ENCODE assay signal across 8 cellular contexts in the genomic region with DNA sequence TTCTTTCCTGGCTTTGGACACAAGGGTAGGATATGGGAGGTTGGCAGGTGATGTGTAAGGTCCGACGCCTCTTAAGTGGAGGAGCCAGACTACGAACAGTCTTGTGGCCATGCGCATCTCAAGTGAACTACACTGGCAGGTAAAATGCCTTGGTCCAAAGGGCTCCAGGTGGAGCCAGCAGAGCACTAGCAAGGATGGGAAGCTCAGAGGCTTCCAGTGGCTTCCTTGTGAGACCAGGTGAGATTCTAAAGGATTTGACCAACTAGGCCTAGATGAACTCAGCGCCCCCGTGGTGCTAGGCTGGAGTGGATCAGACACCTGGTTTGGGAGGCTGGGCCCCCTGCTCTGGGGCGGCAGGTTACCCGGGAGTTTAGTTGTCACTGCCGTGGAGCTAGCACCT. TPM values are rescaled to one million over a fixed set of nuclear protein-coding genes. Genes with fewer than 3 reads are reported as not detected.
A peak's percentile ranks its signal among the peaks of the same experiment; 100 is the strongest.
DNase-seq lines count a peak whose midpoint lies in the region; ATAC-seq and TF ChIP-seq lines count a peak whose summit lies in the region.

No MANE protein-coding gene starts in this region.

- peak overlapping the region; percentile 100 for H3K4me3 ChIP-seq in DOHH2 (ENCODE audit: low read length)
- H3K4me3 ChIP-seq in Panc1 (ENCODE audit: low read depth in 2 of 2, low read length in 2 of 2), result peak overlapping the region; percentile 99
- H3K4me3 ChIP-seq in parathyroid adenoma (ENCODE audit: low read depth, low read length), result peak overlapping the region; percentile 94

- peaks cover 63% of the 10 kb centered on the region for H3K36me3 ChIP-seq in DOHH2 (ENCODE audit: control insufficient read depth, low read length)
- H3K36me3 ChIP-seq in Panc1 (ENCODE audit: control insufficient read depth, insufficient read depth, low read length), result peaks cover 11% of the 10 kb centered on the region
- H3K36me3 ChIP-seq in parathyroid adenoma (ENCODE audit: control insufficient read depth, insufficient read depth, low read length), result no peaks in the 10 kb centered on the region

- H3K27me3 ChIP-seq in DOHH2 (ENCODE audit: control insufficient read depth, low read length) (no peaks in the 10 kb centered on the region), Panc1 (ENCODE audit: control insufficient read depth, insufficient read depth, low read length) (no peaks in the 10 kb centered on the region), parathyroid adenoma (ENCODE audit: control insufficient read depth, insufficient read depth, low read length) (no peaks in the 10 kb centered on the region)

- DNase-seq in Panc1 (ENCODE audit: low read depth, low spot score) (no peak), epithelial cell of prostate (ENCODE audit: low read depth, low spot score) (no peak), SW480 (ENCODE audit: low spot score) (no peak)

- H3K9me3 ChIP-seq in DOHH2 (ENCODE audit: control insufficient read depth, insufficient read depth, low read length) (no peaks in the 10 kb centered on the region), Panc1 (ENCODE audit: control insufficient read depth, insufficient read depth, low read depth, low read length) (no peaks in the 10 kb centered on the region), parathyroid adenoma (ENCODE audit: control insufficient read depth, low read length) (no peaks in the 10 kb centered on the region)

- intact Hi-C loops in Panc1 (cut with micrococcal nuclease; ENCODE audit: unreplicated experiment), result no loop called here

- no peak for TF ChIP-seq CTCF in DOHH2 (IDR thresholded peaks at IDR 0.05; ENCODE audit: low read depth, low read length, poor library complexity, severe bottlenecking)
- no peak for TF ChIP-seq CTCF in Panc1 (IDR thresholded peaks at IDR 0.05)
- no peak for TF ChIP-seq CTCF in parathyroid adenoma (IDR thresholded peaks at IDR 0.05)

- POLR2A ChIA-PET in Panc1 (lab: Charles Lee), result no interaction called here

- H3K27ac ChIP-seq in DOHH2 (ENCODE audit: low read depth, low read length) (peak overlapping the region; percentile 54), Panc1 (ENCODE audit: low read length) (peak overlapping the region; percentile 96), epithelial cell of prostate (peak overlapping the region; percentile 94), parathyroid adenoma (peak overlapping the region; percentile 84)

- in situ Hi-C loops in Panc1 (cut with HindIII; ENCODE audit: low pct_unique_long_range_greater_than_20kb, low sequenced_read_pairs), result no loop called here

- H3K9me2 ChIP-seq in DOHH2 (replicated peaks; ENCODE audit: control insufficient read depth, low read length), result no peaks in the 10 kb centered on the region

- H3K4me2 ChIP-seq in DOHH2 (ENCODE audit: low read length) (peak overlapping the region; percentile 94), parathyroid adenoma (ENCODE audit: low read length) (peak overlapping the region; percentile 73)

- CTCF ChIA-PET in Panc1 (lab: Charles Lee), result no interaction called here

- peaks cover 43% of the 10 kb centered on the region for H3F3A ChIP-seq in DOHH2 (ENCODE audit: control insufficient read depth, insufficient read depth)

- H3K79me2 ChIP-seq in DOHH2 (ENCODE audit: control insufficient read depth, low read length) (peaks cover 55% of the 10 kb centered on the region), parathyroid adenoma (no peaks in the 10 kb centered on the region)

- H4K20me1 ChIP-seq in DOHH2 (ENCODE audit: control insufficient read depth, insufficient read depth, low read depth, low read length), result peaks cover 10% of the 10 kb centered on the region

- no peak overlapping the region for H3K9ac ChIP-seq in parathyroid adenoma

- TSS peak; percentile 89 for BruUV-seq in Panc1 (replicated peaks; lab: Mats Ljungman, UMichigan)

- H2AFZ ChIP-seq in parathyroid adenoma, result no peak overlapping the region

- H3K4me1 ChIP-seq in DOHH2 (ENCODE audit: control insufficient read depth, low read length), result peaks cover 35% of the 10 kb centered on the region
- H3K4me1 ChIP-seq in Panc1 (ENCODE audit: control insufficient read depth, insufficient read depth, low read length), result peaks cover 12% of the 10 kb centered on the region
- H3K4me1 ChIP-seq in parathyroid adenoma, result peaks cover 3% of the 10 kb centered on the region

- ATAC-seq in Panc1 (no peak), HG03571 (IDR thresholded peaks at IDR 0.05; ENCODE audit: unreplicated experiment) (no peak), HG03025 (IDR thresholded peaks at IDR 0.05; ENCODE audit: low FRiP score, unreplicated experiment) (no peak), GM21619 (IDR thresholded peaks at IDR 0.05; ENCODE audit: unreplicated experiment) (no peak)

RNA-seq across cellular contexts. Expression of gene RPS2, which starts 1.0 kb away (rescaled TPM):
- 2,794 TPM for total RNA-seq in Panc1 (2021; ENCODE audit: unreplicated experiment)
- polyA plus RNA-seq in Panc1 (2012; ENCODE audit: insufficient read length), result 3,901 TPM

RNA-seq across cellular contexts. Expression of gene RNF151, which starts 1.0 kb away (rescaled TPM):
- total RNA-seq in Panc1 (2021; ENCODE audit: unreplicated experiment), result not detected
- polyA plus RNA-seq in Panc1 (2012; ENCODE audit: insufficient read length), result not detected

RNA-seq across cellular contexts. Expression of gene TBL3, which starts 6.2 kb away (rescaled TPM):
- total RNA-seq in Panc1 (2021; ENCODE audit: unreplicated experiment), result 42.4 TPM
- polyA plus RNA-seq in Panc1 (2012; ENCODE audit: insufficient read length), result 72.9 TPM

RNA-seq across cellular contexts. Expression of gene NDUFB10, which starts 6.3 kb away (rescaled TPM):
- 287 TPM for total RNA-seq in Panc1 (2021; ENCODE audit: unreplicated experiment)
- 493 TPM for polyA plus RNA-seq in Panc1 (2012; ENCODE audit: insufficient read length)

RNA-seq across cellular contexts. Expression of gene RPL3L, which starts 11.1 kb away (rescaled TPM):
- 0.26 TPM for total RNA-seq in Panc1 (2021; ENCODE audit: unreplicated experiment)
- polyA plus RNA-seq in Panc1 (2012; ENCODE audit: insufficient read length), result not detected
